Comparison of ENCODE assay signal across 8 cellular contexts in the genomic region with DNA sequence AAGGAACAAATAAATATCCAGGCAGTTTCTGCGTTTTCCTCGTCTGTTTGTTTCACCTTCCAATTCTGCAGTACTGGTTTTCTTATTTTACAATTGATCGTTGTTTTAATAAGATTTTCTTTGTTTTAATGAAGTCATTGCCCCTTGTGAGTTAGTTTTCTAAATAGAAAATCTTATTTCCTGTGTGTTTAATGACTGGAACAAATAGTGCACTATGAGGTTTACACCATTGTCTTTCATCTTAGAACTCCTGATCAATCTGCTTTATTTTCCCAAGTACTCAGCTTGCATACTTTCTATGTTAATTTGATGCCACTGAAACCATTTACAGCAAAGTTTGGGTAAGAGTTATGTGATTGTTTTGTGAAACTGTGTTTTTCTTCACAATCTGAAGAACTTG. TPM values are rescaled to one million over a fixed set of nuclear protein-coding genes. Genes with fewer than 3 reads are reported as not detected.
DNase-seq lines count a peak whose midpoint lies in the region; ATAC-seq and TF ChIP-seq lines count a peak whose summit lies in the region.

No MANE protein-coding gene starts in this region.

- H3K27me3 ChIP-seq in DND-41 (ENCODE audit: insufficient read depth, low read length, poor library complexity) (no peaks in the 10 kb centered on the region), trophoblast cell (ENCODE audit: insufficient read depth, low read length) (no peaks in the 10 kb centered on the region)

- H4K91ac ChIP-seq in trophoblast cell (ENCODE audit: low read depth, low read length) = no peak overlapping the region

- H3K9me3 ChIP-seq in DND-41 (ENCODE audit: insufficient read depth, low read length, severe bottlenecking) (no peaks in the 10 kb centered on the region), SK-N-MC (ENCODE audit: low read depth, low read length) (no peaks in the 10 kb centered on the region), trophoblast cell (ENCODE audit: insufficient read depth, low read depth, low read length) (no peaks in the 10 kb centered on the region)

- peak overlapping the region; percentile 16 for H2BK5ac ChIP-seq in trophoblast cell (ENCODE audit: low read depth, low read length, poor library complexity)

- H2AK5ac ChIP-seq in trophoblast cell (ENCODE audit: low read length) = no peak overlapping the region

- peak overlapping the region; percentile 47 to 77; a peak in 3 of 4 replicates for H3K4me3 ChIP-seq in DND-41 (ENCODE audit: low read depth in 1 of 2, low read length in 2 of 2)
- peak overlapping the region; percentile 78 for H3K4me3 ChIP-seq in SK-N-MC
- H3K4me3 ChIP-seq in fibroblast of mammary gland (ENCODE audit: control insufficient read depth, low read depth, low read length) = peak overlapping the region; percentile 79
- H3K4me3 ChIP-seq in trophoblast cell (ENCODE audit: low read depth, low read length) = peak overlapping the region; percentile 96

- H3K4me1 ChIP-seq in DND-41 (ENCODE audit: insufficient read depth, low read length) (peaks cover 51% of the 10 kb centered on the region), trophoblast cell (ENCODE audit: control insufficient read depth in 1 of 2, insufficient read depth in 2 of 2, low read length in 2 of 2) (peaks cover 0 to 5% of the 10 kb centered on the region in 2 experiments)

- H3K79me1 ChIP-seq in trophoblast cell (ENCODE audit: low read length) = peaks cover 11% of the 10 kb centered on the region

- H3K14ac ChIP-seq in trophoblast cell (ENCODE audit: low read length) = no peak overlapping the region

- H2BK120ac ChIP-seq in trophoblast cell (ENCODE audit: insufficient read depth, low read length, poor library complexity) = no peak overlapping the region

- ATAC-seq in DND-41 (ENCODE audit: insufficient read depth, low read depth) = no peak
- ATAC-seq in HG02678 (IDR thresholded peaks at IDR 0.05; ENCODE audit: unreplicated experiment) = no peak
- no peak for ATAC-seq in left lobe of liver

- H3K36me3 ChIP-seq in DND-41 (ENCODE audit: insufficient read depth, low read length) (no peaks in the 10 kb centered on the region), SK-N-MC (ENCODE audit: insufficient read depth, low read length) (no peaks in the 10 kb centered on the region), trophoblast cell (ENCODE audit: control insufficient read depth in 1 of 2, insufficient read depth in 2 of 2, low read length in 2 of 2) (no peaks in the 10 kb centered on the region)

- no peak overlapping the region for H3K4ac ChIP-seq in trophoblast cell (ENCODE audit: low read depth, low read length)

- peak overlapping the region; percentile 81 for H3K27ac ChIP-seq in DND-41 (ENCODE audit: low read length)
- H3K27ac ChIP-seq in SK-N-MC = no peak overlapping the region
- no peak overlapping the region for H3K27ac ChIP-seq in trophoblast cell (ENCODE audit: low read depth, low read length)

- H2AFZ ChIP-seq in DND-41 (ENCODE audit: low read depth, low read length) (0 out of 2 replicates have a peak overlapping the region, but pooled peaks have one; percentile 65), trophoblast cell (ENCODE audit: insufficient read depth, low read length, poor library complexity) (peak overlapping the region; percentile 98)

- WGBS in trophoblast cell (ENCODE audit: extremely low coverage, insufficient coverage, insufficient read length) = no CpG with 5 or more reads among the region's 3 CpGs

- H3K9ac ChIP-seq in DND-41 (ENCODE audit: low read depth, low read length) (peak overlapping the region; percentile 69), SK-N-MC (ENCODE audit: insufficient read length) (no peak overlapping the region), trophoblast cell (ENCODE audit: low read length) (no peak overlapping the region)

- H3K18ac ChIP-seq in trophoblast cell (ENCODE audit: low read length) = no peak overlapping the region

- no peak overlapping the region for H3K23ac ChIP-seq in trophoblast cell (ENCODE audit: low read length)

- TF ChIP-seq CTCF in DND-41 (IDR thresholded peaks at IDR 0.05; ENCODE audit: borderline replicate concordance, extremely low read depth, low read length, poor library complexity, severe bottlenecking) = no peak
- no peak for TF ChIP-seq CTCF in fibroblast of mammary gland (conservative IDR thresholded peaks at IDR 0.05; ENCODE audit: control insufficient read depth, insufficient read depth, low read depth, low read length)
- no peak for TF ChIP-seq CTCF in GM10266 (IDR thresholded peaks at IDR 0.05; ENCODE audit: control insufficient read depth, insufficient read depth, low read depth, missing control alignments)

- no peak overlapping the region for H2BK12ac ChIP-seq in trophoblast cell (ENCODE audit: low read length)

- no peak overlapping the region for H4K8ac ChIP-seq in trophoblast cell (ENCODE audit: low read depth, low read length)

- H3K4me2 ChIP-seq in DND-41 (ENCODE audit: insufficient read depth, low read length) (peak overlapping the region; percentile 74), trophoblast cell (ENCODE audit: low read length) (peak overlapping the region; percentile 98)

- DNase-seq in DND-41 = no peak
- DNase-seq in SK-N-MC (ENCODE audit: low read depth, low spot score) = no peak
- no peak for DNase-seq in fibroblast of mammary gland (ENCODE audit: low read depth)
- DNase-seq in trophoblast cell = no peak
- DNase-seq in activated effector memory CD4-positive, alpha-beta T cell treated with Interleukin-2 at 50 U/mL for 16 hours = no peak
- DNase-seq in left lobe of liver (ENCODE audit: low spot score) = no peak
- no peak for DNase-seq in GM10266 (ENCODE audit: extremely low spot score)

- H4K20me1 ChIP-seq in DND-41 (ENCODE audit: insufficient read depth, low read length) = no peaks in the 10 kb centered on the region

- H3K79me2 ChIP-seq in DND-41 (ENCODE audit: insufficient read depth, low read length) (peaks cover 49% of the 10 kb centered on the region), trophoblast cell (ENCODE audit: control insufficient read depth, insufficient read depth, low read length, poor library complexity) (peaks cover 7% of the 10 kb centered on the region)

- H4K12ac ChIP-seq in trophoblast cell (ENCODE audit: low read depth, low read length) = no peak overlapping the region

RNA-seq across cellular contexts. Expression of a gene that starts 1.3 kb away (rescaled TPM):
- 22.8 and 23.3 TPM in 2 replicates for polyA plus RNA-seq in trophoblast cell (2013)
- total RNA-seq in left lobe of liver = 21.1 TPM
